1 cellular context compared by ENCODE assay signal in the genomic region with DNA sequence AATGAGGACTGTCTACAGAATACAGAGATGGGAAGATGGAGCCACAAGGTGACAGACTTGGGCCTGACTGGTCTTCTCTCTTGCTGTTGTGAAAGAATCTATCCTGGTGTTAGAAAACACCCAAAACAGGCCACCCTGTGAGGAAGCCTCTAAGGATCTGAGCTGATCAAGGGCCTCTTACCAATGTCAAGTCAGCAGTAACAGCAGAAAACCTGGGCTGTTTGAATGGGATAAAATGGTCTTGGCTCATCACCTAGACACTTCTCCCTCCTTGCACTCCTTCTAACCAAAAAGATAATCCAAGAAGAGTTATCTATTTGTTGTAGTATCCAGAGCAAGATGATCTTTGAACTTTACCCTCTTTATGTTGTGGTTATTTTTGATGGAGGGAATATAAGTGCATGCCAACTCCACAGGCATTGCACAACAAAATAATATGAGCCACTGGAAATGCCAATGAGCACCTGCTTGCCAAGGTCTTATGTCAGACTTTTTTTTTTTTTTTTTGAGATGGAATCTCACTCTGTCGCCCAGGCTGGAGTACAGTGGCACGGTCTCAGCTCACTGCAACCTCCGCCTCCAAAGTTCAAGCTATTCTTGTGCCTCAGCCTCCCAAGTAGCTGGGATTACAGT.
TF ChIP-seq lines count a peak whose summit lies in the region.

No MANE protein-coding gene starts in this region.

TF ChIP-seq in HepG2, 621 proteins besides CTCF, POLR2A, EP300 and RAD21:
- TF ChIP-seq, protein P1, sequence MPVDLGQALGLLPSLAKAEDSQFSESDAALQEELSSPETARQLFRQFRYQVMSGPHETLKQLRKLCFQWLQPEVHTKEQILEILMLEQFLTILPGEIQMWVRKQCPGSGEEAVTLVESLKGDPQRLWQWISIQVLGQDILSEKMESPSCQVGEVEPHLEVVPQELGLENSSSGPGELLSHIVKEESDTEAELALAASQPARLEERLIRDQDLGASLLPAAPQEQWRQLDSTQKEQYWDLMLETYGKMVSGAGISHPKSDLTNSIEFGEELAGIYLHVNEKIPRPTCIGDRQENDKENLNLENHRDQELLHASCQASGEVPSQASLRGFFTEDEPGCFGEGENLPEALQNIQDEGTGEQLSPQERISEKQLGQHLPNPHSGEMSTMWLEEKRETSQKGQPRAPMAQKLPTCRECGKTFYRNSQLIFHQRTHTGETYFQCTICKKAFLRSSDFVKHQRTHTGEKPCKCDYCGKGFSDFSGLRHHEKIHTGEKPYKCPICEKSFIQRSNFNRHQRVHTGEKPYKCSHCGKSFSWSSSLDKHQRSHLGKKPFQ (CRISPR knock-in tag; IDR thresholded peaks at IDR 0.05; ENCODE audit: insufficient replicate concordance) = no peak
- TF ChIP-seq ZNF253 (CRISPR knock-in tag; IDR thresholded peaks at IDR 0.05; ENCODE audit: borderline replicate concordance) (no peak), MAFK (conservative IDR thresholded peaks at IDR 0.05 in 1 of 2, IDR thresholded peaks at IDR 0.05 in 1 of 2; ENCODE audit: low read length in 2 of 2) (peak; percentile 19 to 40; a peak in 2 of 4 replicates), MAFF (IDR thresholded peaks at IDR 0.05; ENCODE audit: low read depth, low read length) (peak; percentile 15; the same call in 1 of the 2 replicates)
